In the genomic region with DNA sequence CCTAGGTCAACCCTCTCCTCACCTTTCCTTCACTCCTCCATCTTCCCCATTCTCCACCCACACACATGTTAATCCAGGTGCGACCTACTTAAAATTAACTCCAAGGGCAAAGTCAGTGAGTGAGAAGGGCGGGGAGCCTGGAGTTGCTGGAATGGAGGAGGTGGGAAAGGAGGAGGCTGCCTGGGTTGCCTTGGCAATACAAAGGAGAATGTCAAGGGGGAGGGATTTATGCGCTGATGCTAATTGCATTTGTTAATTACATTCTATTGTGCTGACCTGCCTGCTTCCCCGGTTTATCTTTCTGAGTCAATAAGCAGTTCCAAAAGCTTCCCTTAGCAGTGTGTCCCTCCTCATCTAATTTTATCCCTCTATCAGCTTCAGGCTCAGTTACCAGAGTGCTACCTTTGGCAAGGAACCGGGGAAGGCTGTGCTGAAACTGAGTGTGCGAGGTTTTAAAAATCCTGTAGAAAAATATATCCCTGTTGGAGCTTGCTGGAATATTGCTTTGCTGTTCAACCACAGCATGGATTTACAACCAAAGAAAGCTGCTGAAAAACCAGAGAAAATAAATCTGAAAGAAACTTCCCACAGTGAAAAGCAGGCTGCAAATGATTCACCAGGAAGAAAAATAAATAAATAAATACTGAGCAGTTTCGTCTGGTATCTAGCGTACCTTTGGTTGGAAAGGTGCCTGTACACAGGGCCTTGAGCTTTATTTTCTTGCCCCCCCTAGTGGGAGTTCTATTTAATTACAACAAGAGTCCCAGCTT, we compare ENCODE assay signal across 8 cellular contexts.
DNase-seq lines count a peak whose midpoint lies in the region; ATAC-seq, FAIRE-seq and TF ChIP-seq lines count a peak whose summit lies in the region.

No MANE protein-coding gene starts in this region.

- DNase-seq in GM06990 (ENCODE audit: extremely low read depth, insufficient read length) (no peak), NCI-H82 treated with DMSO at 0.1 percent for 48 hours (lab: John Stamatoyannopoulos, UW; ENCODE audit: unreplicated experiment) (peak; percentile 81), cardiac fibroblast (ENCODE audit: low read depth in 2 of 2) (peak; percentile 84 to 86), superior temporal gyrus (ENCODE audit: extremely low spot score) (peak; percentile 86)
- DNase-seq in stimulated activated naive CD4-positive, alpha-beta T cell treated with Interleukin-2 at 50 U/mL for 16 hours (lab: John Stamatoyannopoulos, UW), result no peak

- TF ChIP-seq CTCF in GM06990 (IDR thresholded peaks at IDR 0.05; ENCODE audit: insufficient read depth, low read length, poor library complexity, severe bottlenecking) (peak; percentile 46), cardiac fibroblast (IDR thresholded peaks at IDR 0.05; ENCODE audit: low read depth, low read length) (peak; percentile 59)

- H3K4me3 ChIP-seq in GM06990 (replicated peaks; ENCODE audit: low read depth, low read length) (no peak overlapping the region), HUES64 (ENCODE audit: low read length) (peak overlapping the region; percentile 43), cardiac fibroblast (replicated peaks in 1 of 2; ENCODE audit: low read depth in 2 of 2, low read length in 2 of 2) (peak overlapping the region; percentile 2 to 16)

- no peaks in the 10 kb centered on the region; the same call in 1 of the 2 replicates for H3K27me3 ChIP-seq in GM06990 (replicated peaks; ENCODE audit: control insufficient read depth, insufficient read depth, low read length)
- no peaks in the 10 kb centered on the region for H3K27me3 ChIP-seq in HUES64 (ENCODE audit: insufficient read depth, low read length)

- WGBS in HUES64, result 2% methylated on average over 8 of the region's 8 CpGs

- peaks cover 21% of the 10 kb centered on the region for H3K4me1 ChIP-seq in HUES64 (ENCODE audit: insufficient read depth, low read length)

- ATAC-seq in GM21825 (IDR thresholded peaks at IDR 0.05; ENCODE audit: unreplicated experiment), result peak; percentile 96

- no peaks in the 10 kb centered on the region for H3K9me3 ChIP-seq in HUES64 (ENCODE audit: insufficient read depth, low read depth, low read length)

- H3K27ac ChIP-seq in HUES64 (ENCODE audit: low read depth, low read length), result peak overlapping the region; percentile 63; the same call in 1 of the 2 replicates

- H3K9ac ChIP-seq in HUES64 (ENCODE audit: low read depth, low read length), result peak overlapping the region; percentile 48

- H3K36me3 ChIP-seq in GM06990 (ENCODE audit: control insufficient read depth, insufficient read depth, low read length) (no peaks in the 10 kb centered on the region), HUES64 (ENCODE audit: insufficient read depth, low read length) (no peaks in the 10 kb centered on the region)

- peak; percentile 100 for FAIRE-seq in islet of Langerhans (lab: Jason Lieb, UNC)

Comparison
In these comparisons a context has a peak if more than half of its experiments do, and no peak if none do; other contexts are left out.
1. DNase-seq: peak in NCI-H82 treated with DMSO at 0.1 percent for 48 hours (single experiment), cardiac fibroblast (2 of 2) and superior temporal gyrus (single experiment); none in GM06990 (single experiment) and stimulated activated naive CD4-positive, alpha-beta T cell treated with Interleukin-2 at 50 U/mL for 16 hours (single experiment).